In the genomic region with DNA sequence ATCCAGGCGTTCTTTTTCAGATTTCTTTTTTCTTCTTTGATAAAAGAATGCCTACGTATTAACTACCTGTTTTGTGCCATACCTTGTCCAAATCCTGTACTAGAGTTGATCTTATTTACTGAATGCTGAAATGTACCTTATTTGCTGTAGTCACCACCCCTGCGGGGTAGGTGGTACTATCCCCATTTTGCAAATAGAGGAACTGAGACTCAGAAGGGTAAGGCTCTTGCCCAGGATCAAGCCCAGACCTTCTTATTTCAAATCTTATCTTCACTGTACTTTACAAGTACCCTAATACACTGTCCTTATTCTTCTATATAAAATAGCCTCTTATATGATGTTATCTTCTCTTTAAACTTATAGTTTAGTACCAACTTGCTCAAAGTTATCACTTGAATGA, we compare ENCODE assay signal across 14 cellular contexts.
DNase-seq lines count a peak whose midpoint lies in the region; ATAC-seq lines count a peak whose summit lies in the region.
"Had no signal": no experiment of that assay in that cellular context is flagged by ENCODE, and none has a peak within 500 bp of the region (broad histone marks: within the 10 kb centered on the region; RNA-seq: fewer than 3 reads in every experiment).

No MANE protein-coding gene starts in this region.

- H3K27ac Mint-ChIP-seq in naive thymus-derived CD8-positive, alpha-beta T cell: peak overlapping the region in 1 of 10 donors; percentile 29
- H3K27ac Mint-ChIP-seq: activated CD8-positive, alpha-beta T cell treated with anti-CD3 and anti-CD28 coated beads, Interleukin-2, amount 10 ng/mL, durations not matched to agents 7 days and 5 days; HFFc6 had no signal

- H3K27me3 Mint-ChIP-seq in naive thymus-derived CD8-positive, alpha-beta T cell: no peaks in the 10 kb centered on the region

- peaks cover 0 to 6% (median 1%) of the 10 kb centered on the region in 3 donors for H3K36me3 Mint-ChIP-seq in naive thymus-derived CD8-positive, alpha-beta T cell

- H3K27ac ChIP-seq in right cardiac atrium (ENCODE audit: low read length): no peak overlapping the region
- H3K27ac ChIP-seq: esophagus squamous epithelium, left lung, right lobe of liver had no signal

- DNase-seq in germinal center (ENCODE audit: low spot score): peak; percentile 54
- no peak for DNase-seq in AG08396 (ENCODE audit: low spot score)
- no peak for DNase-seq in naive thymus-derived CD8-positive, alpha-beta T cell
- DNase-seq in cortex of kidney (lab: John Stamatoyannopoulos, UW): no peak
- DNase-seq in right cardiac atrium: no peak
- DNase-seq: activated CD8-positive, alpha-beta T cell treated with anti-CD3 and anti-CD28 coated beads, Interleukin-2, amount 10 ng/mL, durations not matched to agents 7 days and 5 days; anterior cingulate cortex; esophagus squamous epithelium; HFFc6; left lung had no signal

- ATAC-seq in GM18858 (IDR thresholded peaks at IDR 0.05; ENCODE audit: unreplicated experiment): peak; percentile 65
- ATAC-seq in GM21717 (IDR thresholded peaks at IDR 0.05; ENCODE audit: unreplicated experiment): peak; percentile 80
- peak; percentile 79 for ATAC-seq in HG03175 (IDR thresholded peaks at IDR 0.05; ENCODE audit: unreplicated experiment)
- ATAC-seq in naive thymus-derived CD8-positive, alpha-beta T cell: no peak
- ATAC-seq in right cardiac atrium: no peak
- ATAC-seq: activated CD8-positive, alpha-beta T cell treated with anti-CD3 and anti-CD28 coated beads, Interleukin-2, amount 10 ng/mL, durations not matched to agents 7 days and 5 days; left lung; right lobe of liver had no signal

- no peak overlapping the region for H3K4me3 ChIP-seq in right cardiac atrium (ENCODE audit: low read length)
- H3K4me3 ChIP-seq: esophagus squamous epithelium, left lung, right lobe of liver had no signal

- peak overlapping the region in 1 of 10 donors; percentile 24 for H3K4me3 Mint-ChIP-seq in naive thymus-derived CD8-positive, alpha-beta T cell
- H3K4me3 Mint-ChIP-seq: activated CD8-positive, alpha-beta T cell treated with anti-CD3 and anti-CD28 coated beads, Interleukin-2, amount 10 ng/mL, durations not matched to agents 7 days and 5 days; HFFc6 had no signal

- no peaks in the 10 kb centered on the region for H3K9me3 ChIP-seq in right cardiac atrium (ENCODE audit: control insufficient read depth, low read length)
- H3K9me3 ChIP-seq: esophagus squamous epithelium, left lung, right lobe of liver had no signal

- POLR2A ChIA-PET in naive thymus-derived CD8-positive, alpha-beta T cell (lab: Charles Lee): no interaction called here

- no peaks in the 10 kb centered on the region for H3K27me3 ChIP-seq in right cardiac atrium (ENCODE audit: control insufficient read depth, insufficient read depth)
- H3K27me3 ChIP-seq: esophagus squamous epithelium, left lung, right lobe of liver had no signal

- H3K4me1 ChIP-seq in right cardiac atrium (ENCODE audit: control insufficient read depth, insufficient read depth, low read length): peaks cover 3% of the 10 kb centered on the region
- H3K4me1 ChIP-seq: right lobe of liver had no signal

- peaks cover 32 to 59% (median 37%) of the 10 kb centered on the region in 4 donors for H3K4me1 Mint-ChIP-seq in naive thymus-derived CD8-positive, alpha-beta T cell

- 93% methylated on average over 3 of the region's 3 CpGs for WGBS in right cardiac atrium

- H3K9me3 Mint-ChIP-seq in naive thymus-derived CD8-positive, alpha-beta T cell: no peaks in the 10 kb centered on the region
- H3K9me3 Mint-ChIP-seq: HFFc6 had no signal

- intact Hi-C loops in right cardiac atrium (cut with DNase I): no loop called here

Comparison
In these comparisons a context has a peak if more than half of its experiments do, and no peak if none do; other contexts are left out.
1. ATAC-seq: peak in GM18858 (single experiment), GM21717 (single experiment) and HG03175 (single experiment); none in naive thymus-derived CD8-positive, alpha-beta T cell (0 of 2) and right cardiac atrium (0 of 2).